Comparison of ENCODE assay signal across 11 cellular contexts in genomic region chr6:160029525-160029924, GRCh38.
DNase-seq lines count a peak whose midpoint lies in the region; ATAC-seq, FAIRE-seq and TF ChIP-seq lines count a peak whose summit lies in the region.
"Had no signal": no experiment of that assay in that cellular context is flagged by ENCODE, and none has a peak within 500 bp of the region (broad histone marks: within the 10 kb centered on the region; RNA-seq: fewer than 3 reads in every experiment).

No MANE protein-coding gene starts in this region.

- ATAC-seq in RWPE2 (ENCODE audit: low read depth) (no peak), HG03095 (IDR thresholded peaks at IDR 0.05; ENCODE audit: unreplicated experiment) (no peak)

- intact Hi-C loops in tibial artery (cut with DNase I; ENCODE audit: low total_unique reads) = no loop called here

- WGBS in ectodermal cell, 2 experiments = 91 to 92% methylated on average over 11 of the region's 11 CpGs

- H3K4me3 ChIP-seq in RWPE2 (ENCODE audit: severe bottlenecking) (no peak overlapping the region), ectodermal cell (ENCODE audit: insufficient read depth, low read depth, low read length) (no peak overlapping the region), muscle layer of duodenum (ENCODE audit: low read depth in 1 of 2, low read length in 2 of 2) (no peak overlapping the region), tibial artery (no peak overlapping the region)

- H3K27ac ChIP-seq in RWPE2 (ENCODE audit: poor library complexity, severe bottlenecking) (peak overlapping the region; percentile 62), ectodermal cell (ENCODE audit: insufficient read depth, low read depth, low read length, poor library complexity, severe bottlenecking) (peak overlapping the region; percentile 61), muscle layer of duodenum (ENCODE audit: low read length) (peak overlapping the region; percentile 35), tibial artery (peak overlapping the region; percentile 56 to 62)

- TF ChIP-seq CTCF in RWPE2 (IDR thresholded peaks at IDR 0.05; ENCODE audit: poor library complexity, severe bottlenecking) (no peak), tibial artery (IDR thresholded peaks at IDR 0.05) (no peak)

- peaks cover 80% of the 10 kb centered on the region for H3K36me3 ChIP-seq in RWPE2 (ENCODE audit: low read depth)
- H3K36me3 ChIP-seq in ectodermal cell (ENCODE audit: control insufficient read depth, insufficient read depth, low read length) = peaks cover 19% of the 10 kb centered on the region
- peaks cover 40 to 56% of the 10 kb centered on the region in 2 donors for H3K36me3 ChIP-seq in muscle layer of duodenum (ENCODE audit: control insufficient read depth in 1 of 2, insufficient read depth in 2 of 2, low read length in 2 of 2)
- peaks cover 19 to 70% (median 55%) of the 10 kb centered on the region in 3 donors for H3K36me3 ChIP-seq in tibial artery

- no peak for FAIRE-seq in frontal cortex (lab: Jason Lieb, UNC)
- FAIRE-seq: GM12892 had no signal

- DNase-seq in RWPE2 (ENCODE audit: low spot score) = no peak
- no peak for DNase-seq in tibial artery
- DNase-seq in kidney glomerular epithelial cell (lab: John Stamatoyannopoulos, UW) = no peak
- DNase-seq in frontal cortex (ENCODE audit: low spot score in 2 of 2) = no peak
- DNase-seq: DMS 273 treated with DMSO at 0.1 percent for 48 hours; NK-92 treated with Interleukin-12 subunit alpha and Interleukin-12 subunit beta, amount 100 ng/mL, for 24 hours; stimulated activated naive B cell treated with anti-CD40 and anti-IgM and Interleukin-4, amounts not matched to agents 10 μg/mL and 1 μg/mL and 100 μg/mL, for 72 hours had no signal

- H3K9me3 ChIP-seq in RWPE2 (ENCODE audit: severe bottlenecking) (no peaks in the 10 kb centered on the region), ectodermal cell (ENCODE audit: control insufficient read depth, low read length) (no peaks in the 10 kb centered on the region), muscle layer of duodenum (ENCODE audit: control insufficient read depth in 1 of 2, low read length in 2 of 2) (no peaks in the 10 kb centered on the region), tibial artery (no peaks in the 10 kb centered on the region)

- H3K4me1 ChIP-seq in RWPE2 (ENCODE audit: insufficient read depth, poor library complexity, severe bottlenecking) = peaks cover 19% of the 10 kb centered on the region
- H3K4me1 ChIP-seq in ectodermal cell (ENCODE audit: control insufficient read depth, insufficient read depth, low read length) = peaks cover 7% of the 10 kb centered on the region
- H3K4me1 ChIP-seq in muscle layer of duodenum (ENCODE audit: control insufficient read depth in 1 of 2, insufficient read depth in 2 of 2, low read length in 2 of 2) = peaks cover 3 to 13% of the 10 kb centered on the region in 2 donors
- H3K4me1 ChIP-seq in tibial artery = peaks cover 0 to 19% (median 13%) of the 10 kb centered on the region in 4 donors

- H3K27me3 ChIP-seq in RWPE2 (ENCODE audit: insufficient read depth, poor library complexity, severe bottlenecking) (no peaks in the 10 kb centered on the region), ectodermal cell (ENCODE audit: control insufficient read depth, insufficient read depth, low read length, poor library complexity, severe bottlenecking) (no peaks in the 10 kb centered on the region), muscle layer of duodenum (ENCODE audit: low read depth, low read length) (no peaks in the 10 kb centered on the region), tibial artery (no peaks in the 10 kb centered on the region)
